6 cellular contexts compared by ENCODE assay signal in the genomic region with DNA sequence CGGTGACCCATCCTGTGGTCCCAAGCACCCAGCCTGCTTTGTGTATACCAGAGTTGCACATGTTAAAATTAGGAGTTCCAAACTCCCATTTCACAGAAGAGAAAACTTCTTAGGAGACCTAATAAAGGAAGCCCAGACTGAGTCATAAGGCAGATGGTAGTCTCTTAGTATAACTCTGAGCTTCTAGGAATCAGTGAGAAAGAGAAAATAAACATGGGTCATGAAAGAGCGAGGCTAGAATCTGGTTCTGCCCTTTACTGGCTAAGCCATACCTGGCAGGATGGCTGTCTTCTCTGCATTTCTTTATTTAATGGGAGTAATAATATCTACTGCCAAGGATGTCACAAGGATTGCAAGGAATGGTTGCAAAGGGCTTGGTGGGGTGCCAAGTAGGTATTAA.
"Had no signal": no experiment of that assay in that cellular context is flagged by ENCODE, and none has a peak within 500 bp of the region (broad histone marks: within the 10 kb centered on the region; RNA-seq: fewer than 3 reads in every experiment).

No MANE protein-coding gene starts in this region.

- H3K4me3 ChIP-seq: GM23338, K562 had no signal

- ATAC-seq: GM23338, K562 had no signal

- DNase-seq: H9, HCEC 1CT, IMR-90, KG1 had no signal
